Comparison of ENCODE assay signal across 1 cellular context in genomic region chr1:187641907-187642306, GRCh38.
TF ChIP-seq lines count a peak whose summit lies in the region.

No MANE protein-coding gene starts in this region.

TF ChIP-seq in H1, 55 proteins besides CTCF, POLR2A, EP300 and RAD21:
- TF ChIP-seq ATF3 (IDR thresholded peaks at IDR 0.05; ENCODE audit: insufficient read depth, low read depth, low read length) (no peak), E2F6 (IDR thresholded peaks at IDR 0.05) (no peak), SP4 (IDR thresholded peaks at IDR 0.05; ENCODE audit: low read length) (no peak), GABPA (IDR thresholded peaks at IDR 0.05; ENCODE audit: borderline replicate concordance, insufficient read depth, low read length) (no peak), YY1 (IDR thresholded peaks at IDR 0.05; ENCODE audit: low read depth, low read length) (peak; percentile 32; the same call in 1 of the 2 replicates)
